ENCODE assay signal across 9 cellular contexts in genomic region chr17:41690497-41690896, GRCh38. TPM values are rescaled to one million over a fixed set of nuclear protein-coding genes. Genes with fewer than 3 reads are reported as not detected.
DNase-seq lines count a peak whose midpoint lies in the region; ATAC-seq, FAIRE-seq and TF ChIP-seq lines count a peak whose summit lies in the region.
"Had no signal": no experiment of that assay in that cellular context is flagged by ENCODE, and none has a peak within 500 bp of the region (broad histone marks: within the 10 kb centered on the region; RNA-seq: fewer than 3 reads in every experiment).

No MANE protein-coding gene starts in this region.

- peak overlapping the region; percentile 93 for H3K4me3 ChIP-seq in A549
- peak overlapping the region; percentile 53 to 76 (median 74) for H3K4me3 ChIP-seq in mammary epithelial cell (replicated peaks in 1 of 3; ENCODE audit: insufficient read depth in 1 of 3, low read depth in 2 of 3, low read length in 3 of 3)
- peak overlapping the region; percentile 84 for H3K4me3 ChIP-seq in mucosa of stomach (ENCODE audit: low read length)

- H3K4me1 Mint-ChIP-seq in IgD-negative memory B cell: peaks cover 17 to 33% (median 23%) of the 10 kb centered on the region in 3 donors

- peaks cover 29% of the 10 kb centered on the region for H3K4me1 ChIP-seq in A549
- H3K4me1 ChIP-seq in mammary epithelial cell (ENCODE audit: insufficient read depth, low read length): peaks cover 19% of the 10 kb centered on the region
- peaks cover 17% of the 10 kb centered on the region for H3K4me1 ChIP-seq in mucosa of stomach (ENCODE audit: control insufficient read depth, insufficient read depth, low read length)

- H3K9me3 ChIP-seq in A549 (no peaks in the 10 kb centered on the region), mammary epithelial cell (replicated peaks; ENCODE audit: insufficient read depth, low read length) (no peaks in the 10 kb centered on the region), mucosa of stomach (ENCODE audit: control insufficient read depth, low read length) (no peaks in the 10 kb centered on the region)

- intact Hi-C loops in mammary epithelial cell (cut with micrococcal nuclease): no loop called here

- WGBS in A549 (ENCODE audit: missing lambda C conversion rate): 68% methylated on average over 2 of the region's 2 CpGs
- 80% methylated on average over 2 of the region's 2 CpGs for WGBS in mammary epithelial cell (ENCODE audit: low coverage, missing lambda C conversion rate)

- TF ChIP-seq EP300 in A549 (IDR thresholded peaks at IDR 0.05): no peak

- BruUV-seq in mammary epithelial cell (replicated peaks; lab: Mats Ljungman, UMichigan): no TSS peak

- peaks cover 6% of the 10 kb centered on the region for H4K20me1 ChIP-seq in mammary epithelial cell (ENCODE audit: insufficient read depth, low read length)

- H3K9me3 Mint-ChIP-seq in IgD-negative memory B cell: peaks cover 0 to 4% (median 0%) of the 10 kb centered on the region in 3 donors

- H3K27me3 ChIP-seq in mammary epithelial cell (ENCODE audit: insufficient read depth, low read length) (no peaks in the 10 kb centered on the region), mucosa of stomach (ENCODE audit: control insufficient read depth, insufficient read depth, low read length) (no peaks in the 10 kb centered on the region)

- TF ChIP-seq CTCF in A549 (IDR thresholded peaks at IDR 0.05) (no peak), mammary epithelial cell (conservative IDR thresholded peaks at IDR 0.05 in 1 of 2, IDR thresholded peaks at IDR 0.05 in 1 of 2; ENCODE audit: extremely low read depth in 1 of 2, insufficient read depth in 1 of 2, low read depth in 1 of 2, low read length in 2 of 2) (no peak)

- H3K9ac ChIP-seq in mammary epithelial cell (ENCODE audit: insufficient read depth, low read length) (peak overlapping the region; percentile 98), mucosa of stomach (ENCODE audit: low read length) (peak overlapping the region; percentile 100)

- H3K4me2 ChIP-seq in A549 (peak overlapping the region; percentile 81), mammary epithelial cell (ENCODE audit: insufficient read depth, low read depth, low read length) (peak overlapping the region; percentile 81)

- H3K27ac ChIP-seq in A549 (peak overlapping the region; percentile 95 to 98), mammary epithelial cell (ENCODE audit: insufficient read depth, low read depth, low read length) (peak overlapping the region; percentile 96)

- H3K36me3 Mint-ChIP-seq in IgD-negative memory B cell: peaks cover 7% of the 10 kb centered on the region

- peak overlapping the region; percentile 100 for H3K27ac Mint-ChIP-seq in IgD-negative memory B cell

- peak overlapping the region; percentile 95 to 100 (median 97) for H3K4me3 Mint-ChIP-seq in IgD-negative memory B cell

- POLR2A ChIA-PET in A549 (lab: Yijun Ruan, JAX): interaction anchor here (0.7 to 4.4 kb wide), 9 partner anchors 9 to 1402 kb away, joined by 3 to 258 read pairs (median 4); partner anchors contain the start of genes FKBP10, JUP, ODAD4 and P3H4

- dilution Hi-C loops in mammary epithelial cell (cut with HindIII; ENCODE audit: low sequenced_read_pairs): loop anchor here (5.0 kb wide), 1 partner anchor 37 kb away; no protein-coding TSS in a partner anchor

- no peak overlapping the region for H2AFZ ChIP-seq in mammary epithelial cell (ENCODE audit: low read depth, low read length)

- peak; percentile 43 for FAIRE-seq in A549 (lab: Jason Lieb, UNC)
- FAIRE-seq: G401.6 had no signal

- DNase-seq in A549 (ENCODE audit: low read depth in 1 of 2, low spot score in 1 of 2) (no peak), mammary epithelial cell (no peak), GF-D8 (lab: John Stamatoyannopoulos, UW) (no peak), NCI-H1105 (lab: John Stamatoyannopoulos, UW) (no peak), GDM1 (lab: John Stamatoyannopoulos, UW) (no peak)
- no peak for DNase-seq in activated effector memory CD4-positive, alpha-beta T cell treated with anti-CD3 and anti-CD28 coated beads, Interleukin-2, amount 50 U/mL, for 16 hours

- in situ Hi-C loops in mammary epithelial cell (cut with MboI; ENCODE audit: low sequenced_read_pairs in 2 of 2): no loop called here

- TF ChIP-seq POLR2A in A549 (IDR thresholded peaks at IDR 0.05; ENCODE audit: low read length): no peak

- TF ChIP-seq RAD21 in A549 (conservative IDR thresholded peaks at IDR 0.05 in 1 of 2, IDR thresholded peaks at IDR 0.05 in 1 of 2): no peak

- peaks cover 27% of the 10 kb centered on the region for H3K79me2 ChIP-seq in mammary epithelial cell (ENCODE audit: insufficient read depth, low read length)

- CTCF ChIA-PET in A549 (lab: Yijun Ruan, JAX) (interaction anchor here (0.9 to 18.1 kb wide), 15 partner anchors 11 to 272 kb away, joined by 3 to 329 read pairs (median 4); partner anchors contain the start of genes JUP and P3H4), mammary epithelial cell (lab: Charles Lee; ENCODE audit: low non-redundant PET) (no interaction called here)

- H3K36me3 ChIP-seq in mammary epithelial cell (ENCODE audit: insufficient read depth, low read length) (peaks cover 32% of the 10 kb centered on the region), mucosa of stomach (ENCODE audit: control insufficient read depth, insufficient read depth, low read length) (peaks cover 37% of the 10 kb centered on the region)

- peaks cover under 1% of the 10 kb centered on the region for H3K27me3 Mint-ChIP-seq in IgD-negative memory B cell

- ATAC-seq in A549: no peak

TF ChIP-seq in A549, 52 proteins besides CTCF, POLR2A, EP300 and RAD21 (continues in another document):
- TF ChIP-seq E2F6 (IDR thresholded peaks at IDR 0.05; ENCODE audit: borderline replicate concordance, low read depth) (no peak), RNF2 (IDR thresholded peaks at IDR 0.05; ENCODE audit: borderline replicate concordance, low read depth) (no peak), NR3C1 (IDR thresholded peaks at IDR 0.05) (no peak), HDAC2 (IDR thresholded peaks at IDR 0.05) (no peak), FOSB (CRISPR knock-in tag; IDR thresholded peaks at IDR 0.05) (peak; percentile 90), PBX3 (IDR thresholded peaks at IDR 0.05) (no peak), CEBPB (IDR thresholded peaks at IDR 0.05) (no peak), POLR2AphosphoS2 (conservative IDR thresholded peaks at IDR 0.05; ENCODE audit: low read length) (no peak), RFX5 (IDR thresholded peaks at IDR 0.05) (no peak), BHLHE40 (IDR thresholded peaks at IDR 0.05; ENCODE audit: low read depth, low read length) (no peak), JUNB (IDR thresholded peaks at IDR 0.05) (no peak)

RNA-seq across cellular contexts. Expression of gene EIF1, which starts 1.8 kb away (rescaled TPM):
- polyA plus RNA-seq in A549 (2011; rRNA removed): 873 and 1,224 TPM in 2 replicates
- 405 and 437 TPM in 2 replicates for polyA plus RNA-seq in A549 (2012; cell fraction: cytosol; rRNA removed)
- 286 and 291 TPM in 2 replicates for polyA plus RNA-seq in A549 (2012; cell fraction: nucleus; rRNA removed)
- 827 to 920 TPM (median 834 TPM) in 3 replicates for polyA plus RNA-seq in A549 (2017; fragmentation: RNase III; extraction: RNeasy Plus Mini Kit Qiagen cat#74134 plus additional on column Dnase treatment)
- 275 and 286 TPM in 2 replicates for polyA minus RNA-seq in A549 (2011; rRNA and poly(A)+ RNA removed)
- 1,505 TPM for polyA plus RNA-seq in IgD-negative memory B cell
- 100 to 1,000 TPM in 1 of 2 donors, 10 to 100 TPM in 1; 78.9 to 981 TPM for total RNA-seq in mammary epithelial cell
- polyA plus RNA-seq in mammary epithelial cell: 108 TPM
- 399 TPM for polyA minus RNA-seq in mammary epithelial cell

RNA-seq across cellular contexts. Expression of gene GAST, which starts 21.6 kb away (rescaled TPM):
- polyA plus RNA-seq in A549 (2011; rRNA removed): not detected in 2 replicates
- polyA plus RNA-seq in A549 (2012; cell fraction: cytosol; rRNA removed): not detected in 2 replicates
- polyA plus RNA-seq in A549 (2012; cell fraction: nucleus; rRNA removed): not detected in 2 replicates
- not detected in 3 replicates for polyA plus RNA-seq in A549 (2017; fragmentation: RNase III; extraction: RNeasy Plus Mini Kit Qiagen cat#74134 plus additional on column Dnase treatment)
- polyA minus RNA-seq in A549 (2011; rRNA and poly(A)+ RNA removed): not detected in 2 replicates
- not detected for polyA plus RNA-seq in IgD-negative memory B cell
- total RNA-seq in mammary epithelial cell: 1 to 10 TPM in 1 of 2 donors, under 1 TPM in 1; 0.67 to 2.0 TPM
- polyA plus RNA-seq in mammary epithelial cell: 0.94 TPM
- 7.5 TPM for polyA minus RNA-seq in mammary epithelial cell

RNA-seq across cellular contexts. Expression of gene HAP1, which starts 43.9 kb away (rescaled TPM):
- polyA plus RNA-seq in A549 (2011; rRNA removed): 2.0 and 2.2 TPM in 2 replicates
- 0.86 and 1.2 TPM in 2 replicates for polyA plus RNA-seq in A549 (2012; cell fraction: cytosol; rRNA removed)
- 8.2 and 8.4 TPM in 2 replicates for polyA plus RNA-seq in A549 (2012; cell fraction: nucleus; rRNA removed)
- 1.3 to 2.3 TPM (median 1.6 TPM) in 3 replicates for polyA plus RNA-seq in A549 (2017; fragmentation: RNase III; extraction: RNeasy Plus Mini Kit Qiagen cat#74134 plus additional on column Dnase treatment)
- 0.66 and 1.2 TPM in 2 replicates for polyA minus RNA-seq in A549 (2011; rRNA and poly(A)+ RNA removed)
- not detected for polyA plus RNA-seq in IgD-negative memory B cell
- total RNA-seq in mammary epithelial cell: 1 to 10 TPM; 2.2 to 3.7 TPM
- polyA plus RNA-seq in mammary epithelial cell: 0.70 TPM
- polyA minus RNA-seq in mammary epithelial cell: 0.72 TPM
